ENCODE assay signal across 8 cellular contexts in genomic region chr11:8963569-8964323, GRCh38. TPM values are rescaled to one million over a fixed set of nuclear protein-coding genes. Genes with fewer than 3 reads are reported as not detected.
DNase-seq lines count a peak whose midpoint lies in the region; ATAC-seq and TF ChIP-seq lines count a peak whose summit lies in the region.

No MANE protein-coding gene starts in this region.

- peak; percentile 71 for ATAC-seq in GM19023 (IDR thresholded peaks at IDR 0.05; ENCODE audit: unreplicated experiment)
- peak; percentile 64 for ATAC-seq in HG03280 (IDR thresholded peaks at IDR 0.05; ENCODE audit: unreplicated experiment)
- peak; percentile 88 to 91 for ATAC-seq in lower lobe of right lung

- H3K4me1 ChIP-seq in lower lobe of right lung, result peaks cover 37% of the 10 kb centered on the region

- no peaks in the 10 kb centered on the region for H3K27me3 ChIP-seq in lower lobe of right lung (ENCODE audit: low read depth)

- H3K4me3 ChIP-seq in AG09309 (ENCODE audit: control insufficient read depth, low read depth, low read length) (peak overlapping the region; percentile 66), lower lobe of right lung (peak overlapping the region; percentile 80)

- peaks cover 7% of the 10 kb centered on the region for H3K36me3 ChIP-seq in lower lobe of right lung

- peaks cover 17% of the 10 kb centered on the region for H3K36me3 Mint-ChIP-seq in dendritic cell treated with granulocyte-macrophage colony-stimulating factor and Interleukin-4, amounts not matched to agents 40 ng/mL and 50 ng/mL, for 4 days (ENCODE audit: low read depth)

- H3K9me3 Mint-ChIP-seq in dendritic cell treated with granulocyte-macrophage colony-stimulating factor and Interleukin-4, amounts not matched to agents 40 ng/mL and 50 ng/mL, for 4 days, result no peaks in the 10 kb centered on the region

- H3K27me3 Mint-ChIP-seq in dendritic cell treated with granulocyte-macrophage colony-stimulating factor and Interleukin-4, amounts not matched to agents 40 ng/mL and 50 ng/mL, for 4 days, result no peaks in the 10 kb centered on the region

- H3K4me1 Mint-ChIP-seq in dendritic cell treated with granulocyte-macrophage colony-stimulating factor and Interleukin-4, amounts not matched to agents 40 ng/mL and 50 ng/mL, for 4 days (ENCODE audit: low read depth), result peaks cover 45% of the 10 kb centered on the region

- H3K27ac Mint-ChIP-seq in dendritic cell treated with granulocyte-macrophage colony-stimulating factor and Interleukin-4, amounts not matched to agents 40 ng/mL and 50 ng/mL, for 4 days, result peak overlapping the region; percentile 95

- intact Hi-C loops in dendritic cell treated with granulocyte-macrophage colony-stimulating factor and Interleukin-4, amounts not matched to agents 40 ng/mL and 50 ng/mL, for 4 days (cut with micrococcal nuclease), result loop anchor here (2.0 to 5.0 kb wide), 5 partner anchors 39 to 275 kb away; partner anchors contain the start of genes AKIP1 and NRIP3
- intact Hi-C loops in lower lobe of right lung (cut with DNase I), result no loop called here

- peak overlapping the region; percentile 97 for H3K27ac ChIP-seq in lower lobe of right lung

- DNase-seq in AG09309 (ENCODE audit: low read depth) (no peak), NCI-H345 (lab: John Stamatoyannopoulos, UW) (peak; percentile 84), lower lobe of right lung (peak; percentile 92)
- peak; percentile 75 for DNase-seq in activated CD4-positive, alpha-beta T cell treated with anti-CD3 and anti-CD28 coated beads, Interleukin-2, amount 50 U/mL, for 1 hour
- DNase-seq in stimulated activated CD8-positive, alpha-beta memory T cell treated with anti-CD3 and anti-CD28 coated beads, Interleukin-12 subunit alpha, Interleukin-12 subunit beta, amount 100 ng/mL, for 4 hours (ENCODE audit: low read depth), result peak; percentile 69

- H3K9me3 ChIP-seq in lower lobe of right lung, result no peaks in the 10 kb centered on the region

- peak overlapping the region; percentile 100 for H3K4me3 Mint-ChIP-seq in dendritic cell treated with granulocyte-macrophage colony-stimulating factor and Interleukin-4, amounts not matched to agents 40 ng/mL and 50 ng/mL, for 4 days

- no peak for TF ChIP-seq CTCF in AG09309 (IDR thresholded peaks at IDR 0.05; ENCODE audit: control insufficient read depth, insufficient read depth, low read depth, low read length, missing control alignments)
- TF ChIP-seq CTCF in lower lobe of right lung (IDR thresholded peaks at IDR 0.05), result no peak

RNA-seq across cellular contexts. Expression of gene TMEM9B, which starts 0.5 kb away (rescaled TPM):
- 57.7 TPM for total RNA-seq in lower lobe of right lung

RNA-seq across cellular contexts. Expression of gene ASCL3, which starts 20.9 kb away (rescaled TPM):
- not detected for total RNA-seq in lower lobe of right lung

RNA-seq across cellular contexts. Expression of gene C11orf16, which starts 31.0 kb away (rescaled TPM):
- 5.4 TPM for total RNA-seq in lower lobe of right lung

RNA-seq across cellular contexts. Expression of gene NRIP3, which starts 40.1 kb away (rescaled TPM):
- total RNA-seq in lower lobe of right lung, result 0.56 TPM

RNA-seq across cellular contexts. Expression of gene AKIP1, which starts 52.8 kb away (rescaled TPM):
- 24.1 TPM for total RNA-seq in lower lobe of right lung
